ENCODE assay signal across 21 cellular contexts in the genomic region with DNA sequence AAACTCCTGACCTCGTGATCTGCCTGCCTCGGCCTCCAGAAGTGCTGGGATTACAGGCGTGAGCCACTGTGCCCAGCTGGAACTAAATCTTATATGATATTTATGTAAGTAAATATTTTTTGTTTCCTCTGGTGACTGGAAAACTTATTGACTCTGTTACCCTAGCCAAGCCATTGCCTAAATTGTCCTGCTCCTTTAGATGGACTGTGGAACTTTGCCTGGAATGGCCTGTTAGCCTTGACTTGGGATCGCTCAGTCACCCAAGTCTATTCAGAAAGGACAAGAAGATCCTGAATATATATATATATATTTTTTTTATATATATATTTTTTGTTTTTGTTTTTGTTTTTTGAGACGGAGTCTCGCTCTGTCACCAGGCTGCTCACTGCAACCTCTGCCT.
"Had no signal": no experiment of that assay in that cellular context is flagged by ENCODE, and none has a peak within 500 bp of the region (broad histone marks: within the 10 kb centered on the region; RNA-seq: fewer than 3 reads in every experiment).

No MANE protein-coding gene starts in this region.

- H3K9me3 ChIP-seq: colonic mucosa, esophagus muscularis mucosa, esophagus squamous epithelium, gastrocnemius medialis, gastroesophageal sphincter, heart left ventricle had no signal

- ATAC-seq: effector memory CD8-positive, alpha-beta T cell; esophagus mucosa; foreskin keratinocyte; gastrocnemius medialis; gastroesophageal sphincter; heart left ventricle had no signal

- H3K4me3 ChIP-seq: colonic mucosa, coronary artery, esophagus muscularis mucosa, esophagus squamous epithelium, gastrocnemius medialis, gastroesophageal sphincter, heart left ventricle had no signal

- H3K27me3 ChIP-seq: colonic mucosa, esophagus muscularis mucosa, esophagus squamous epithelium, foreskin keratinocyte, gastrocnemius medialis, gastroesophageal sphincter, heart left ventricle had no signal

- DNase-seq: colonic mucosa; cortex of kidney; dermis blood vessel endothelial cell; effector CD4-positive, alpha-beta T cell; effector CD8-positive, alpha-beta T cell; effector memory CD4-positive, alpha-beta T cell; effector memory CD8-positive, alpha-beta T cell; endodermal cell; erythroblast; esophagus squamous epithelium; foreskin fibroblast; foreskin keratinocyte; foreskin melanocyte; gastrocnemius medialis; glutamatergic neuron; heart left ventricle had no signal

- H3K4me1 ChIP-seq: colonic mucosa, esophagus muscularis mucosa, esophagus squamous epithelium, foreskin keratinocyte, gastrocnemius medialis, gastroesophageal sphincter, heart left ventricle had no signal

- H3K27ac ChIP-seq: colonic mucosa, coronary artery, epithelial cell of prostate, esophagus muscularis mucosa, esophagus squamous epithelium, foreskin keratinocyte, gastrocnemius medialis, gastroesophageal sphincter, heart left ventricle had no signal

- H3K36me3 ChIP-seq: colonic mucosa had no signal
